ENCODE assay signal across 1 cellular context in the genomic region with DNA sequence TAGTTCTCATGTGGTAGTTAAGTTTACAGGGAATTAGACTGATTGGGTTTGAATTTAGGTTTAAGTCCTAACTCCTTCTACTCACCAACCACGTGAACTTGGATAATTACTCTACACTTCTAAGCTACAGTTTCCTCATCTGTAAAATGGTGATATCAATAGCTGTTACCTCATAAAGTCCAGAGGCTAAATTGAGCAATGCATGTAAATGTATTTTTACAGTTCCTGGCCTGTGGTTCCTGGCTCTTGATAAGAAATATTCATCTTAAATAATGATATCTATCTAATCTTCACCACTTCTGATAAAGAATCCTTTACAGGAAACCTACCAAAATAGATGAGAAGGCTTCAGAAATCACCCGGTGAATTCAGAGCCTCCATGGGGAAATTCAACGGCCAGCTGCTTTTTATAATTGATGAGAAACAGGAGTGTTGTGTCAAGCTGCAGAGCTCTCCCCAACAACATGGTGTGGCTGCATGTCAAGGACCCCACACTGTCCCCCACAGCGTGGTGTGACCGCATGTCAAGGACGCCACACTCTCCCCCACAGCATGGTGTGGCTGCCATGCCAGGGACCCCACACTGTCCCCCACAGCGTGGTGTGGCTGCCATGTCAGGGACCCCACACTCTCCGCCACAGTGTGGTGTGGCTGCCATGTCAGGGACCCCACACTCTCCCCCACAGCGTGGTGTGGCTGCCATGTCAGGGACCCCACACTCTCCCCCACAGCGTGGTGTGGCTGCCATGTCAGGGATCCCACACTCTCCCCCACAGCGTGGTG.
TF ChIP-seq lines count a peak whose summit lies in the region.

No MANE protein-coding gene starts in this region.

TF ChIP-seq in GM23338, 12 proteins besides CTCF, POLR2A, EP300 and RAD21 (continued from another document):
- TF ChIP-seq, protein P1, sequence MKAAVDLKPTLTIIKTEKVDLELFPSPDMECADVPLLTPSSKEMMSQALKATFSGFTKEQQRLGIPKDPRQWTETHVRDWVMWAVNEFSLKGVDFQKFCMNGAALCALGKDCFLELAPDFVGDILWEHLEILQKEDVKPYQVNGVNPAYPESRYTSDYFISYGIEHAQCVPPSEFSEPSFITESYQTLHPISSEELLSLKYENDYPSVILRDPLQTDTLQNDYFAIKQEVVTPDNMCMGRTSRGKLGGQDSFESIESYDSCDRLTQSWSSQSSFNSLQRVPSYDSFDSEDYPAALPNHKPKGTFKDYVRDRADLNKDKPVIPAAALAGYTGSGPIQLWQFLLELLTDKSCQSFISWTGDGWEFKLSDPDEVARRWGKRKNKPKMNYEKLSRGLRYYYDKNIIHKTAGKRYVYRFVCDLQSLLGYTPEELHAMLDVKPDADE (IDR thresholded peaks at IDR 0.05): no peak
- TF ChIP-seq, protein P2, sequence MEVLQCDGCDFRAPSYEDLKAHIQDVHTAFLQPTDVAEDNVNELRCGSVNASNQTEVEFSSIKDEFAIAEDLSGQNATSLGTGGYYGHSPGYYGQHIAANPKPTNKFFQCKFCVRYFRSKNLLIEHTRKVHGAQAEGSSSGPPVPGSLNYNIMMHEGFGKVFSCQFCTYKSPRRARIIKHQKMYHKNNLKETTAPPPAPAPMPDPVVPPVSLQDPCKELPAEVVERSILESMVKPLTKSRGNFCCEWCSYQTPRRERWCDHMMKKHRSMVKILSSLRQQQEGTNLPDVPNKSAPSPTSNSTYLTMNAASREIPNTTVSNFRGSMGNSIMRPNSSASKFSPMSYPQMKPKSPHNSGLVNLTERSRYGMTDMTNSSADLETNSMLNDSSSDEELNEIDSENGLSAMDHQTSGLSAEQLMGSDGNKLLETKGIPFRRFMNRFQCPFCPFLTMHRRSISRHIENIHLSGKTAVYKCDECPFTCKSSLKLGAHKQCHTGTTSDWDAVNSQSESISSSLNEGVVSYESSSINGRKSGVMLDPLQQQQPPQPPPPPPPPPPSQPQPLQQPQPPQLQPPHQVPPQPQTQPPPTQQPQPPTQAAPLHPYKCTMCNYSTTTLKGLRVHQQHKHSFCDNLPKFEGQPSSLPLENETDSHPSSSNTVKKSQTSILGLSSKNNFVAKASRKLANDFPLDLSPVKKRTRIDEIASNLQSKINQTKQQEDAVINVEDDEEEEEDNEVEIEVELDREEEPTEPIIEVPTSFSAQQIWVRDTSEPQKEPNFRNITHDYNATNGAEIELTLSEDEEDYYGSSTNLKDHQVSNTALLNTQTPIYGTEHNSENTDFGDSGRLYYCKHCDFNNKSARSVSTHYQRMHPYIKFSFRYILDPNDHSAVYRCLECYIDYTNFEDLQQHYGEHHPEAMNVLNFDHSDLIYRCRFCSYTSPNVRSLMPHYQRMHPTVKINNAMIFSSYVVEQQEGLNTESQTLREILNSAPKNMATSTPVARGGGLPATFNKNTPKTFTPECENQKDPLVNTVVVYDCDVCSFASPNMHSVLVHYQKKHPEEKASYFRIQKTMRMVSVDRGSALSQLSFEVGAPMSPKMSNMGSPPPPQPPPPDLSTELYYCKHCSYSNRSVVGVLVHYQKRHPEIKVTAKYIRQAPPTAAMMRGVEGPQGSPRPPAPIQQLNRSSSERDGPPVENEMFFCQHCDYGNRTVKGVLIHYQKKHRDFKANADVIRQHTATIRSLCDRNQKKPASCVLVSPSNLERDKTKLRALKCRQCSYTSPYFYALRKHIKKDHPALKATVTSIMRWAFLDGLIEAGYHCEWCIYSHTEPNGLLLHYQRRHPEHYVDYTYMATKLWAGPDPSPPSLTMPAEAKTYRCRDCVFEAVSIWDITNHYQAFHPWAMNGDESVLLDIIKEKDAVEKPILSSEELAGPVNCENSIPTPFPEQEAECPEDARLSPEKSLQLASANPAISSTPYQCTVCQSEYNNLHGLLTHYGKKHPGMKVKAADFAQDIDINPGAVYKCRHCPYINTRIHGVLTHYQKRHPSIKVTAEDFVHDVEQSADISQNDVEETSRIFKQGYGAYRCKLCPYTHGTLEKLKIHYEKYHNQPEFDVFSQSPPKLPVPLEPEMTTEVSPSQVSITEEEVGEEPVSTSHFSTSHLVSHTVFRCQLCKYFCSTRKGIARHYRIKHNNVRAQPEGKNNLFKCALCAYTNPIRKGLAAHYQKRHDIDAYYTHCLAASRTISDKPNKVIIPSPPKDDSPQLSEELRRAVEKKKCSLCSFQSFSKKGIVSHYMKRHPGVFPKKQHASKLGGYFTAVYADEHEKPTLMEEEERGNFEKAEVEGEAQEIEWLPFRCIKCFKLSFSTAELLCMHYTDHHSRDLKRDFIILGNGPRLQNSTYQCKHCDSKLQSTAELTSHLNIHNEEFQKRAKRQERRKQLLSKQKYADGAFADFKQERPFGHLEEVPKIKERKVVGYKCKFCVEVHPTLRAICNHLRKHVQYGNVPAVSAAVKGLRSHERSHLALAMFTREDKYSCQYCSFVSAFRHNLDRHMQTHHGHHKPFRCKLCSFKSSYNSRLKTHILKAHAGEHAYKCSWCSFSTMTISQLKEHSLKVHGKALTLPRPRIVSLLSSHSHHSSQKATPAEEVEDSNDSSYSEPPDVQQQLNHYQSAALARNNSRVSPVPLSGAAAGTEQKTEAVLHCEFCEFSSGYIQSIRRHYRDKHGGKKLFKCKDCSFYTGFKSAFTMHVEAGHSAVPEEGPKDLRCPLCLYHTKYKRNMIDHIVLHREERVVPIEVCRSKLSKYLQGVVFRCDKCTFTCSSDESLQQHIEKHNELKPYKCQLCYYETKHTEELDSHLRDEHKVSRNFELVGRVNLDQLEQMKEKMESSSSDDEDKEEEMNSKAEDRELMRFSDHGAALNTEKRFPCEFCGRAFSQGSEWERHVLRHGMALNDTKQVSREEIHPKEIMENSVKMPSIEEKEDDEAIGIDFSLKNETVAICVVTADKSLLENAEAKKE (CRISPR knock-in tag; IDR thresholded peaks at IDR 0.05): no peak
